ENCODE assay signal across 25 cellular contexts in genomic region chr7:122858310-122858709, GRCh38. TPM values are rescaled to one million over a fixed set of nuclear protein-coding genes. Genes with fewer than 3 reads are reported as not detected.
DNase-seq lines count a peak whose midpoint lies in the region; ATAC-seq, FAIRE-seq and TF ChIP-seq lines count a peak whose summit lies in the region.
"Had no signal": no experiment of that assay in that cellular context is flagged by ENCODE, and none has a peak within 500 bp of the region (broad histone marks: within the 10 kb centered on the region; RNA-seq: fewer than 3 reads in every experiment).

No MANE protein-coding gene starts in this region.

- POLR2A ChIA-PET in activated CD4-positive, alpha-beta T cell treated with anti-CD3 and anti-CD28 coated beads, Interleukin-2, amount 10 ng/mL, durations not matched to agents 7 days and 5 days (lab: Charles Lee): no interaction called here

- H3K36me3 ChIP-seq in cardiac muscle cell: no peaks in the 10 kb centered on the region
- H3K36me3 ChIP-seq: BE2C had no signal

- ATAC-seq in left cardiac atrium (no peak), GM18517 (IDR thresholded peaks at IDR 0.05; ENCODE audit: unreplicated experiment) (no peak)
- ATAC-seq: T-cell had no signal

- peak overlapping the region; percentile 92 for H3K27ac ChIP-seq in cardiac muscle cell
- H3K27ac ChIP-seq: GM23248, HL-60 had no signal

- intact Hi-C loops in left cardiac atrium (cut with DNase I): no loop called here

- H3K9me3 ChIP-seq in cardiac muscle cell (ENCODE audit: low read depth): no peaks in the 10 kb centered on the region
- H3K9me3 ChIP-seq: BE2C had no signal

- no peaks in the 10 kb centered on the region for H3K4me1 Mint-ChIP-seq in activated CD4-positive, alpha-beta T cell treated with anti-CD3 and anti-CD28 coated beads, Interleukin-2, amount 10 ng/mL, durations not matched to agents 7 days and 5 days
- H3K4me1 Mint-ChIP-seq: CD14-positive monocyte, T-cell had no signal

- peaks cover 25% of the 10 kb centered on the region for H3K4me1 ChIP-seq in cardiac muscle cell (ENCODE audit: low read depth)
- H3K4me1 ChIP-seq: BE2C had no signal

- no peak for TF ChIP-seq CTCF in cardiac muscle cell (IDR thresholded peaks at IDR 0.05; ENCODE audit: low read depth, low read length)

- no peak overlapping the region for H3K27ac Mint-ChIP-seq in activated CD4-positive, alpha-beta T cell treated with anti-CD3 and anti-CD28 coated beads, Interleukin-2, amount 10 ng/mL, durations not matched to agents 7 days and 5 days
- H3K27ac Mint-ChIP-seq: CD14-positive monocyte, T-cell had no signal

- peak overlapping the region; percentile 2 for H3K4me3 ChIP-seq in cardiac muscle cell
- H3K4me3 ChIP-seq: GM23248 had no signal

- no peaks in the 10 kb centered on the region for H3K9me3 Mint-ChIP-seq in activated CD4-positive, alpha-beta T cell treated with anti-CD3 and anti-CD28 coated beads, Interleukin-2, amount 10 ng/mL, durations not matched to agents 7 days and 5 days

- DNase-seq in NCI-H1092 treated with DMSO at 0.1 percent for 48 hours (lab: John Stamatoyannopoulos, UW) (peak; percentile 54), NCI-H1092 (lab: John Stamatoyannopoulos, UW) (no peak), cardiac muscle cell (ENCODE audit: low read depth in 1 of 2, low spot score in 1 of 2) (peak in 1 of 2 donors; percentile 43), left cardiac atrium (no peak), NCI-H345 (lab: John Stamatoyannopoulos, UW) (peak; percentile 21)
- DNase-seq in activated CD4-positive, alpha-beta T cell treated with anti-CD3 and anti-CD28 coated beads, Interleukin-2, amount 10 ng/mL, durations not matched to agents 7 days and 5 days: no peak
- DNase-seq: 8988T, ACHN, BE2C, Calu3, GM23248, H7, NCI-H1105, NCI-H2029, NCI-H2171, NCI-H226, NCI-H82, RPMI8226, SHP77, T-cell had no signal

- CTCF ChIA-PET in activated CD4-positive, alpha-beta T cell treated with anti-CD3 and anti-CD28 coated beads, Interleukin-2, amount 10 ng/mL, durations not matched to agents 7 days and 5 days (lab: Charles Lee): no interaction called here

- no peaks in the 10 kb centered on the region for H3K36me3 Mint-ChIP-seq in activated CD4-positive, alpha-beta T cell treated with anti-CD3 and anti-CD28 coated beads, Interleukin-2, amount 10 ng/mL, durations not matched to agents 7 days and 5 days (ENCODE audit: low read depth)
- H3K36me3 Mint-ChIP-seq: CD14-positive monocyte, T-cell had no signal

- H3K27me3 Mint-ChIP-seq in activated CD4-positive, alpha-beta T cell treated with anti-CD3 and anti-CD28 coated beads, Interleukin-2, amount 10 ng/mL, durations not matched to agents 7 days and 5 days: no peaks in the 10 kb centered on the region
- H3K27me3 Mint-ChIP-seq: T-cell had no signal

- no peak overlapping the region for H3K4me3 Mint-ChIP-seq in activated CD4-positive, alpha-beta T cell treated with anti-CD3 and anti-CD28 coated beads, Interleukin-2, amount 10 ng/mL, durations not matched to agents 7 days and 5 days
- H3K4me3 Mint-ChIP-seq: CD14-positive monocyte, T-cell had no signal

- peak; percentile 90 for FAIRE-seq in islet of Langerhans (lab: Jason Lieb, UNC)
- FAIRE-seq: G401.6 had no signal

- H3K27me3 ChIP-seq in cardiac muscle cell: no peaks in the 10 kb centered on the region
- H3K27me3 ChIP-seq: BE2C had no signal

RNA-seq across cellular contexts. Expression of gene CADPS2, which starts 27.9 kb away (rescaled TPM):
- total RNA-seq in cardiac muscle cell (15.0 and 17.3 TPM in 2 replicates), left cardiac atrium (10 to 100 TPM; 11.5 to 14.4 TPM)
- polyA plus RNA-seq in cardiac muscle cell: 12.2 and 17.2 TPM in 2 replicates
- not detected for total RNA-seq in activated CD4-positive, alpha-beta T cell treated with anti-CD3 and anti-CD28 coated beads, Interleukin-2, amount 10 ng/mL, durations not matched to agents 7 days and 5 days
- polyA plus RNA-seq: CD14-positive monocyte had no signal

Comparison
In these comparisons a context has a peak if more than half of its experiments do, and no peak if none do; other contexts are left out.
1. DNase-seq: peak in NCI-H1092 treated with DMSO at 0.1 percent for 48 hours (single experiment) and NCI-H345 (single experiment); none in NCI-H1092 (single experiment), left cardiac atrium (single experiment) and activated CD4-positive, alpha-beta T cell treated with anti-CD3 and anti-CD28 coated beads, Interleukin-2, amount 10 ng/mL, durations not matched to agents 7 days and 5 days (single experiment).
2. RNA of gene CADPS2, which starts 27.9 kb away (total RNA-seq): 15.0 to 17.3 TPM in cardiac muscle cell and 11.5 to 14.4 TPM in left cardiac atrium; not detected in activated CD4-positive, alpha-beta T cell treated with anti-CD3 and anti-CD28 coated beads, Interleukin-2, amount 10 ng/mL, durations not matched to agents 7 days and 5 days; every median in the first group is over 10 times any median in the second.